ENCODE assay signal across 8 cellular contexts in the genomic region with DNA sequence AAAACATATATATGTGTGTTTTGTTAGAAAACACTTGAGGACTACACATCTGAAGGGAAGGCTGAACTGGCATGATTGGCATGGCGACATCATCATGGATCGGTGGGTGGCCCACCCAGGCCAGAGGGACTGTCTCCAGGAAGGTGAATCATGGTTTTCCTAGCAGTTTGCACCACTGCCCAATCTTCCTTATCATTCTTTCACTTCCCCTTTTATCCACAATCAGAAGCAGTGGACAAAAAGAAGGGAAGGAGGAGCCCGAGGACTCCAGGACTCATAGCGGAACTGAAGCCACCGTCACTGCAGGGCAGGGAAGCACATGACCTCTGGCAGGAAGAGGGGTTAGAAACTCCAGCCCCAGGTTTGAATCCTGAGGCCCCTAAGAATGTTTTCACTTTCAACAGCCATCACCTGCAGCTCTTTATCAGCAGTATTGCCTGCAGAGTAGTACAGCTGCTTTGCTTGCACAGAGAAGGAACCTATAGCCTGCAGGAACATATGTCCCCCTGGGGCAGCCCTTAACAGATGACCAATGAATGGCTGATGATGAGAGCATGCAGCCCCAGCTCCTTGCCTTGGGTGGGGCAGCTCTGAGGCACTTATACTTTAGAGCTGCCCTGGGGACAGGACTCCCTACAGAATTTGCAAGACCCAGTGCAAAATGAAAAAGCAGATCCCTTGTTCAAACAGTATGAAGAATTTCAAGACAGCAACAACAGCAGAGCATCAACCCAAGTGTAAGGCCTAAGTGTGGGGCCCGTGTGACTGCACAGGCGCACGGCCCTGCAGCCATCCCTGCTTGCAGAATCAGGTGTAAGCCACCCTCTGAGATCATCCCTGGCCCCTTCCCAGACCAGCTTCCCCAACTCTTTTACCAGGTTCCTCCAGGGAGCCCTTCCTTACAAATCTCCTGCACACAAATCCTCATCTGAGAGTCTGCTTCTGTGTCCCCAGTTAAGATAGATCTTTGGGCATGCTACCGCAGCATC.
A peak's percentile ranks its signal among the peaks of the same experiment; 100 is the strongest.
DNase-seq lines count a peak whose midpoint lies in the region; ATAC-seq and TF ChIP-seq lines count a peak whose summit lies in the region.

No MANE protein-coding gene starts in this region.

- no peak overlapping the region for H3K27ac ChIP-seq in dorsolateral prefrontal cortex

- no peak overlapping the region for H3K4me3 ChIP-seq in dorsolateral prefrontal cortex

- intact Hi-C loops in dorsolateral prefrontal cortex (cut with DNase I) = loop anchor here in 1 of 2 donors (10.0 kb wide), 1 partner anchor 233 kb away; no protein-coding TSS in a partner anchor

- DNase-seq in SKM-1 (lab: John Stamatoyannopoulos, UW; ENCODE audit: unreplicated experiment) (peak; percentile 90), kidney glomerular epithelial cell (lab: John Stamatoyannopoulos, UW) (peak; percentile 43), HPDE6-E6E7 (ENCODE audit: extremely low spot score) (no peak), dorsolateral prefrontal cortex (no peak), cerebellar nuclear complex (lab: John Stamatoyannopoulos, UW) (no peak), NCI-H2081 treated with DMSO at 0.1 percent for 48 hours (lab: John Stamatoyannopoulos, UW) (no peak)

- H3K27me3 ChIP-seq in dorsolateral prefrontal cortex = no peaks in the 10 kb centered on the region

- ATAC-seq in GM18519 (IDR thresholded peaks at IDR 0.05; ENCODE audit: low FRiP score, unreplicated experiment) = peak; percentile 40
- ATAC-seq in HG02981 (IDR thresholded peaks at IDR 0.05; ENCODE audit: unreplicated experiment) = peak; percentile 62

- TF ChIP-seq CTCF in dorsolateral prefrontal cortex (IDR thresholded peaks at IDR 0.05 in 54 of 56, conservative IDR thresholded peaks at IDR 0.05 in 2 of 56; ENCODE audit: low read depth in 1 of 56, partially characterized antibody in 56 of 56) = no peak

Comparison
In these comparisons a context has a peak if more than half of its experiments do, and no peak if none do; other contexts are left out.
1. DNase-seq: peak in SKM-1 (single experiment) and kidney glomerular epithelial cell (single experiment); none in HPDE6-E6E7 (single experiment), dorsolateral prefrontal cortex (0 of 10), cerebellar nuclear complex (0 of 2) and NCI-H2081 treated with DMSO at 0.1 percent for 48 hours (single experiment).